Comparison of ENCODE assay signal across 1 cellular context in the genomic region with DNA sequence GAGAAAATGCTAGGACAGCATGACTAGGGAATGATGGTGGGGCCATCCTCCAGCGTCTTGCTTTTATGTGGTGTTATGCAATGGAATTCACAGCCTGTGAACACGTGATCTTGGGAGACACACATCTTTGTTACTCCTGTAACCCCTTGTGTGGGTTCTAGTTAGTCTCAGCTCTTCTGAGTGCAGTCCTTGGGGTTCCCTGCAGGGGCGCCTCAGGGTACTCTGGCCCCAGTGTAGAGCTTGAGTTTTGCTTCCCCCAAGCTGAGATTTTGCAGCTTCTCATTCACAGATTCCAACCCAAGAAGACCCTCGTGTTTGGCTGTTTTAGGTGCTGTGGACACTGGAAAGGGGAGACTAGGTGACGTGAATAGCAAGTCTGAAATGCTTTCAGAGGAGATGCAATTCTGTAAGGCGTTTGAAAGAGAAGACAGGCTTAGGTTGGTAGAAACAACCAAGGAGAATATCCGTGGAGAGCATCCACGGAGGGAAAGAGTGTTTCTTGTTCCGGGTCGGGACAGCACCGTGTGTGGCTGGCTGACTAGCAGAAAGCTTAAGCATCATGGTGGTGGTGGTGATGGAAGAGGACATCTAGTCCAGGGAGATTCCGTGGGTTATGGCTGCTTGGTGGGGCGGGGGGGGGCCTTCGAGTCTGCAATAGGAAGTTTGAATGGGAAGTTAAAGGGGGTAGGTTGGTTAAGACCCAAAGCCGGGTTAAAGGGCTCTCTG.
A peak's percentile ranks its signal among the peaks of the same experiment; 100 is the strongest.
TF ChIP-seq lines count a peak whose summit lies in the region.

No MANE protein-coding gene starts in this region.

TF ChIP-seq in GM12878, 131 proteins besides CTCF, POLR2A, EP300 and RAD21 (continues in another document):
- TF ChIP-seq, protein P1, sequence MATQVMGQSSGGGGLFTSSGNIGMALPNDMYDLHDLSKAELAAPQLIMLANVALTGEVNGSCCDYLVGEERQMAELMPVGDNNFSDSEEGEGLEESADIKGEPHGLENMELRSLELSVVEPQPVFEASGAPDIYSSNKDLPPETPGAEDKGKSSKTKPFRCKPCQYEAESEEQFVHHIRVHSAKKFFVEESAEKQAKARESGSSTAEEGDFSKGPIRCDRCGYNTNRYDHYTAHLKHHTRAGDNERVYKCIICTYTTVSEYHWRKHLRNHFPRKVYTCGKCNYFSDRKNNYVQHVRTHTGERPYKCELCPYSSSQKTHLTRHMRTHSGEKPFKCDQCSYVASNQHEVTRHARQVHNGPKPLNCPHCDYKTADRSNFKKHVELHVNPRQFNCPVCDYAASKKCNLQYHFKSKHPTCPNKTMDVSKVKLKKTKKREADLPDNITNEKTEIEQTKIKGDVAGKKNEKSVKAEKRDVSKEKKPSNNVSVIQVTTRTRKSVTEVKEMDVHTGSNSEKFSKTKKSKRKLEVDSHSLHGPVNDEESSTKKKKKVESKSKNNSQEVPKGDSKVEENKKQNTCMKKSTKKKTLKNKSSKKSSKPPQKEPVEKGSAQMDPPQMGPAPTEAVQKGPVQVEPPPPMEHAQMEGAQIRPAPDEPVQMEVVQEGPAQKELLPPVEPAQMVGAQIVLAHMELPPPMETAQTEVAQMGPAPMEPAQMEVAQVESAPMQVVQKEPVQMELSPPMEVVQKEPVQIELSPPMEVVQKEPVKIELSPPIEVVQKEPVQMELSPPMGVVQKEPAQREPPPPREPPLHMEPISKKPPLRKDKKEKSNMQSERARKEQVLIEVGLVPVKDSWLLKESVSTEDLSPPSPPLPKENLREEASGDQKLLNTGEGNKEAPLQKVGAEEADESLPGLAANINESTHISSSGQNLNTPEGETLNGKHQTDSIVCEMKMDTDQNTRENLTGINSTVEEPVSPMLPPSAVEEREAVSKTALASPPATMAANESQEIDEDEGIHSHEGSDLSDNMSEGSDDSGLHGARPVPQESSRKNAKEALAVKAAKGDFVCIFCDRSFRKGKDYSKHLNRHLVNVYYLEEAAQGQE (IDR thresholded peaks at IDR 0.05; ENCODE audit: low read depth, low read length): no peak
- TF ChIP-seq, protein P2, sequence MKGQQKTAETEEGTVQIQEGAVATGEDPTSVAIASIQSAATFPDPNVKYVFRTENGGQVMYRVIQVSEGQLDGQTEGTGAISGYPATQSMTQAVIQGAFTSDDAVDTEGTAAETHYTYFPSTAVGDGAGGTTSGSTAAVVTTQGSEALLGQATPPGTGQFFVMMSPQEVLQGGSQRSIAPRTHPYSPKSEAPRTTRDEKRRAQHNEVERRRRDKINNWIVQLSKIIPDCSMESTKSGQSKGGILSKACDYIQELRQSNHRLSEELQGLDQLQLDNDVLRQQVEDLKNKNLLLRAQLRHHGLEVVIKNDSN (IDR thresholded peaks at IDR 0.05; ENCODE audit: borderline replicate concordance, extremely low read length, insufficient read depth, low read depth, low read length): no peak
- TF ChIP-seq, protein P3, sequence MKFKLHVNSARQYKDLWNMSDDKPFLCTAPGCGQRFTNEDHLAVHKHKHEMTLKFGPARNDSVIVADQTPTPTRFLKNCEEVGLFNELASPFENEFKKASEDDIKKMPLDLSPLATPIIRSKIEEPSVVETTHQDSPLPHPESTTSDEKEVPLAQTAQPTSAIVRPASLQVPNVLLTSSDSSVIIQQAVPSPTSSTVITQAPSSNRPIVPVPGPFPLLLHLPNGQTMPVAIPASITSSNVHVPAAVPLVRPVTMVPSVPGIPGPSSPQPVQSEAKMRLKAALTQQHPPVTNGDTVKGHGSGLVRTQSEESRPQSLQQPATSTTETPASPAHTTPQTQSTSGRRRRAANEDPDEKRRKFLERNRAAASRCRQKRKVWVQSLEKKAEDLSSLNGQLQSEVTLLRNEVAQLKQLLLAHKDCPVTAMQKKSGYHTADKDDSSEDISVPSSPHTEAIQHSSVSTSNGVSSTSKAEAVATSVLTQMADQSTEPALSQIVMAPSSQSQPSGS (IDR thresholded peaks at IDR 0.05; ENCODE audit: low read length): no peak
- no peak for TF ChIP-seq TBL1XR1 (IDR thresholded peaks at IDR 0.05; ENCODE audit: low read depth, low read length)
- TF ChIP-seq, protein P4, sequence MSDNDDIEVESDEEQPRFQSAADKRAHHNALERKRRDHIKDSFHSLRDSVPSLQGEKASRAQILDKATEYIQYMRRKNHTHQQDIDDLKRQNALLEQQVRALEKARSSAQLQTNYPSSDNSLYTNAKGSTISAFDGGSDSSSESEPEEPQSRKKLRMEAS (IDR thresholded peaks at IDR 0.05; ENCODE audit: low read depth, low read length): no peak
- TF ChIP-seq CHD4 (IDR thresholded peaks at IDR 0.05): no peak
- TF ChIP-seq, protein P5, sequence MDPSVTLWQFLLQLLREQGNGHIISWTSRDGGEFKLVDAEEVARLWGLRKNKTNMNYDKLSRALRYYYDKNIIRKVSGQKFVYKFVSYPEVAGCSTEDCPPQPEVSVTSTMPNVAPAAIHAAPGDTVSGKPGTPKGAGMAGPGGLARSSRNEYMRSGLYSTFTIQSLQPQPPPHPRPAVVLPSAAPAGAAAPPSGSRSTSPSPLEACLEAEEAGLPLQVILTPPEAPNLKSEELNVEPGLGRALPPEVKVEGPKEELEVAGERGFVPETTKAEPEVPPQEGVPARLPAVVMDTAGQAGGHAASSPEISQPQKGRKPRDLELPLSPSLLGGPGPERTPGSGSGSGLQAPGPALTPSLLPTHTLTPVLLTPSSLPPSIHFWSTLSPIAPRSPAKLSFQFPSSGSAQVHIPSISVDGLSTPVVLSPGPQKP (IDR thresholded peaks at IDR 0.05; ENCODE audit: low read depth, low read length): no peak
- 0 out of 2 replicates have a peak, but pooled peaks have one; percentile 13 for TF ChIP-seq NBN (IDR thresholded peaks at IDR 0.05)
- TF ChIP-seq, protein P6, sequence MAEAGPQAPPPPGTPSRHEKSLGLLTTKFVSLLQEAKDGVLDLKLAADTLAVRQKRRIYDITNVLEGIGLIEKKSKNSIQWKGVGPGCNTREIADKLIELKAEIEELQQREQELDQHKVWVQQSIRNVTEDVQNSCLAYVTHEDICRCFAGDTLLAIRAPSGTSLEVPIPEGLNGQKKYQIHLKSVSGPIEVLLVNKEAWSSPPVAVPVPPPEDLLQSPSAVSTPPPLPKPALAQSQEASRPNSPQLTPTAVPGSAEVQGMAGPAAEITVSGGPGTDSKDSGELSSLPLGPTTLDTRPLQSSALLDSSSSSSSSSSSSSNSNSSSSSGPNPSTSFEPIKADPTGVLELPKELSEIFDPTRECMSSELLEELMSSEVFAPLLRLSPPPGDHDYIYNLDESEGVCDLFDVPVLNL (IDR thresholded peaks at IDR 0.05; ENCODE audit: low read depth, low read length): 0 out of 2 replicates have a peak, but pooled peaks have one; percentile 21
- TF ChIP-seq, protein P7, sequence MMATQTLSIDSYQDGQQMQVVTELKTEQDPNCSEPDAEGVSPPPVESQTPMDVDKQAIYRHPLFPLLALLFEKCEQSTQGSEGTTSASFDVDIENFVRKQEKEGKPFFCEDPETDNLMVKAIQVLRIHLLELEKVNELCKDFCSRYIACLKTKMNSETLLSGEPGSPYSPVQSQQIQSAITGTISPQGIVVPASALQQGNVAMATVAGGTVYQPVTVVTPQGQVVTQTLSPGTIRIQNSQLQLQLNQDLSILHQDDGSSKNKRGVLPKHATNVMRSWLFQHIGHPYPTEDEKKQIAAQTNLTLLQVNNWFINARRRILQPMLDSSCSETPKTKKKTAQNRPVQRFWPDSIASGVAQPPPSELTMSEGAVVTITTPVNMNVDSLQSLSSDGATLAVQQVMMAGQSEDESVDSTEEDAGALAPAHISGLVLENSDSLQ (IDR thresholded peaks at IDR 0.05): no peak
- TF ChIP-seq ZSCAN29 (IDR thresholded peaks at IDR 0.05): no peak
- TF ChIP-seq, protein P8, sequence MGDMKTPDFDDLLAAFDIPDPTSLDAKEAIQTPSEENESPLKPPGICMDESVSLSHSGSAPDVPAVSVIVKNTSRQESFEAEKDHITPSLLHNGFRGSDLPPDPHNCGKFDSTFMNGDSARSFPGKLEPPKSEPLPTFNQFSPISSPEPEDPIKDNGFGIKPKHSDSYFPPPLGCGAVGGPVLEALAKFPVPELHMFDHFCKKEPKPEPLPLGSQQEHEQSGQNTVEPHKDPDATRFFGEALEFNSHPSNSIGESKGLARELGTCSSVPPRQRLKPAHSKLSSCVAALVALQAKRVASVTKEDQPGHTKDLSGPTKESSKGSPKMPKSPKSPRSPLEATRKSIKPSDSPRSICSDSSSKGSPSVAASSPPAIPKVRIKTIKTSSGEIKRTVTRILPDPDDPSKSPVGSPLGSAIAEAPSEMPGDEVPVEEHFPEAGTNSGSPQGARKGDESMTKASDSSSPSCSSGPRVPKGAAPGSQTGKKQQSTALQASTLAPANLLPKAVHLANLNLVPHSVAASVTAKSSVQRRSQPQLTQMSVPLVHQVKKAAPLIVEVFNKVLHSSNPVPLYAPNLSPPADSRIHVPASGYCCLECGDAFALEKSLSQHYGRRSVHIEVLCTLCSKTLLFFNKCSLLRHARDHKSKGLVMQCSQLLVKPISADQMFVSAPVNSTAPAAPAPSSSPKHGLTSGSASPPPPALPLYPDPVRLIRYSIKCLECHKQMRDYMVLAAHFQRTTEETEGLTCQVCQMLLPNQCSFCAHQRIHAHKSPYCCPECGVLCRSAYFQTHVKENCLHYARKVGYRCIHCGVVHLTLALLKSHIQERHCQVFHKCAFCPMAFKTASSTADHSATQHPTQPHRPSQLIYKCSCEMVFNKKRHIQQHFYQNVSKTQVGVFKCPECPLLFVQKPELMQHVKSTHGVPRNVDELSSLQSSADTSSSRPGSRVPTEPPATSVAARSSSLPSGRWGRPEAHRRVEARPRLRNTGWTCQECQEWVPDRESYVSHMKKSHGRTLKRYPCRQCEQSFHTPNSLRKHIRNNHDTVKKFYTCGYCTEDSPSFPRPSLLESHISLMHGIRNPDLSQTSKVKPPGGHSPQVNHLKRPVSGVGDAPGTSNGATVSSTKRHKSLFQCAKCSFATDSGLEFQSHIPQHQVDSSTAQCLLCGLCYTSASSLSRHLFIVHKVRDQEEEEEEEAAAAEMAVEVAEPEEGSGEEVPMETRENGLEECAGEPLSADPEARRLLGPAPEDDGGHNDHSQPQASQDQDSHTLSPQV (IDR thresholded peaks at IDR 0.05): 0 out of 2 replicates have a peak, but pooled peaks have one; percentile 16
- TF ChIP-seq, protein P9, sequence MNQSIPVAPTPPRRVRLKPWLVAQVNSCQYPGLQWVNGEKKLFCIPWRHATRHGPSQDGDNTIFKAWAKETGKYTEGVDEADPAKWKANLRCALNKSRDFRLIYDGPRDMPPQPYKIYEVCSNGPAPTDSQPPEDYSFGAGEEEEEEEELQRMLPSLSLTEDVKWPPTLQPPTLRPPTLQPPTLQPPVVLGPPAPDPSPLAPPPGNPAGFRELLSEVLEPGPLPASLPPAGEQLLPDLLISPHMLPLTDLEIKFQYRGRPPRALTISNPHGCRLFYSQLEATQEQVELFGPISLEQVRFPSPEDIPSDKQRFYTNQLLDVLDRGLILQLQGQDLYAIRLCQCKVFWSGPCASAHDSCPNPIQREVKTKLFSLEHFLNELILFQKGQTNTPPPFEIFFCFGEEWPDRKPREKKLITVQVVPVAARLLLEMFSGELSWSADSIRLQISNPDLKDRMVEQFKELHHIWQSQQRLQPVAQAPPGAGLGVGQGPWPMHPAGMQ (IDR thresholded peaks at IDR 0.05; ENCODE audit: borderline replicate concordance): no peak
- 0 out of 2 replicates have a peak, but pooled peaks have one; percentile 37 for TF ChIP-seq LARP7 (IDR thresholded peaks at IDR 0.05)
- peak; percentile 28; the same call in 1 of the 2 replicates for TF ChIP-seq HDGF (IDR thresholded peaks at IDR 0.05)
- TF ChIP-seq, protein P10, sequence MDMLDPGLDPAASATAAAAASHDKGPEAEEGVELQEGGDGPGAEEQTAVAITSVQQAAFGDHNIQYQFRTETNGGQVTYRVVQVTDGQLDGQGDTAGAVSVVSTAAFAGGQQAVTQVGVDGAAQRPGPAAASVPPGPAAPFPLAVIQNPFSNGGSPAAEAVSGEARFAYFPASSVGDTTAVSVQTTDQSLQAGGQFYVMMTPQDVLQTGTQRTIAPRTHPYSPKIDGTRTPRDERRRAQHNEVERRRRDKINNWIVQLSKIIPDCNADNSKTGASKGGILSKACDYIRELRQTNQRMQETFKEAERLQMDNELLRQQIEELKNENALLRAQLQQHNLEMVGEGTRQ (IDR thresholded peaks at IDR 0.05; ENCODE audit: borderline replicate concordance, low read depth, low read length): no peak
- TF ChIP-seq NR2C1 (IDR thresholded peaks at IDR 0.05): no peak
- TF ChIP-seq ZNF217 (IDR thresholded peaks at IDR 0.05): no peak
- no peak for TF ChIP-seq EED (IDR thresholded peaks at IDR 0.05; ENCODE audit: low read depth)
- peak; percentile 83 for TF ChIP-seq POLR2AphosphoS5 (IDR thresholded peaks at IDR 0.05; ENCODE audit: low read length)
- TF ChIP-seq BHLHE40 (IDR thresholded peaks at IDR 0.05; ENCODE audit: borderline replicate concordance in 1 of 2, low read depth in 2 of 2, low read length in 1 of 2): peak in 1 of 2 experiments; percentile 6; a peak in 2 of 4 replicates
- TF ChIP-seq CBFB (IDR thresholded peaks at IDR 0.05; ENCODE audit: low read depth): no peak
- TF ChIP-seq CREB1 (IDR thresholded peaks at IDR 0.05; ENCODE audit: low read depth): no peak
- TF ChIP-seq TCF12 (IDR thresholded peaks at IDR 0.05; ENCODE audit: low read depth, low read length): 0 out of 2 replicates have a peak, but pooled peaks have one; percentile 18
- TF ChIP-seq, protein P11, sequence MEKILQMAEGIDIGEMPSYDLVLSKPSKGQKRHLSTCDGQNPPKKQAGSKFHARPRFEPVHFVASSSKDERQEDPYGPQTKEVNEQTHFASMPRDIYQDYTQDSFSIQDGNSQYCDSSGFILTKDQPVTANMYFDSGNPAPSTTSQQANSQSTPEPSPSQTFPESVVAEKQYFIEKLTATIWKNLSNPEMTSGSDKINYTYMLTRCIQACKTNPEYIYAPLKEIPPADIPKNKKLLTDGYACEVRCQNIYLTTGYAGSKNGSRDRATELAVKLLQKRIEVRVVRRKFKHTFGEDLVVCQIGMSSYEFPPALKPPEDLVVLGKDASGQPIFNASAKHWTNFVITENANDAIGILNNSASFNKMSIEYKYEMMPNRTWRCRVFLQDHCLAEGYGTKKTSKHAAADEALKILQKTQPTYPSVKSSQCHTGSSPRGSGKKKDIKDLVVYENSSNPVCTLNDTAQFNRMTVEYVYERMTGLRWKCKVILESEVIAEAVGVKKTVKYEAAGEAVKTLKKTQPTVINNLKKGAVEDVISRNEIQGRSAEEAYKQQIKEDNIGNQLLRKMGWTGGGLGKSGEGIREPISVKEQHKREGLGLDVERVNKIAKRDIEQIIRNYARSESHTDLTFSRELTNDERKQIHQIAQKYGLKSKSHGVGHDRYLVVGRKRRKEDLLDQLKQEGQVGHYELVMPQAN (conservative IDR thresholded peaks at IDR 0.05): no peak
- TF ChIP-seq MTA2 (IDR thresholded peaks at IDR 0.05; ENCODE audit: low read depth): no peak
- no peak for TF ChIP-seq BMI1 (IDR thresholded peaks at IDR 0.05; ENCODE audit: borderline replicate concordance)
- TF ChIP-seq, protein P12, sequence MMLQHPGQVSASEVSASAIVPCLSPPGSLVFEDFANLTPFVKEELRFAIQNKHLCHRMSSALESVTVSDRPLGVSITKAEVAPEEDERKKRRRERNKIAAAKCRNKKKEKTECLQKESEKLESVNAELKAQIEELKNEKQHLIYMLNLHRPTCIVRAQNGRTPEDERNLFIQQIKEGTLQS (IDR thresholded peaks at IDR 0.05; ENCODE audit: borderline replicate concordance, extremely low read depth, low read depth, low read length): no peak
- no peak for TF ChIP-seq SP1 (IDR thresholded peaks at IDR 0.05; ENCODE audit: low read depth, low read length)
- TF ChIP-seq TAF1 (IDR thresholded peaks at IDR 0.05; ENCODE audit: borderline replicate concordance, low read depth, low read length): no peak
- TF ChIP-seq ESRRA (IDR thresholded peaks at IDR 0.05; ENCODE audit: low read length): no peak
- peak; percentile 45 for TF ChIP-seq RAD51 (IDR thresholded peaks at IDR 0.05)
- TF ChIP-seq CHD1 (IDR thresholded peaks at IDR 0.05; ENCODE audit: low read depth, low read length): no peak
